In genomic region chr15:80160570-80161156, GRCh38 we compare ENCODE assay signal across 8 cellular contexts. TPM values are rescaled to one million over a fixed set of nuclear protein-coding genes. Genes with fewer than 3 reads are reported as not detected.
A peak's percentile ranks its signal among the peaks of the same experiment; 100 is the strongest.
DNase-seq lines count a peak whose midpoint lies in the region; ATAC-seq, FAIRE-seq and TF ChIP-seq lines count a peak whose summit lies in the region.

No MANE protein-coding gene starts in this region.

- in situ Hi-C loops in ACHN (cut with HindIII; ENCODE audit: low pct_ligation_motif_present, low pct_unique_long_range_greater_than_20kb, low sequenced_read_pairs) = no loop called here

- TF ChIP-seq POLR2A in erythroblast (IDR thresholded peaks at IDR 0.05; ENCODE audit: low read length) = peak; percentile 41

- H3K9me3 Mint-ChIP-seq in natural killer cell treated with Interleukin-12 subunit alpha and Interleukin-12 subunit beta and Interleukin-15 and Interleukin-18, amount 100 ng/mL, for 72 hours = no peaks in the 10 kb centered on the region

- ATAC-seq in HG03095 (IDR thresholded peaks at IDR 0.05; ENCODE audit: unreplicated experiment) = peak; percentile 72
- ATAC-seq in natural killer cell treated with Interleukin-12 subunit alpha and Interleukin-12 subunit beta and Interleukin-15 and Interleukin-18, amount 100 ng/mL, for 72 hours = peak; percentile 90 to 92

- H3K4me1 Mint-ChIP-seq in natural killer cell treated with Interleukin-12 subunit alpha and Interleukin-12 subunit beta and Interleukin-15 and Interleukin-18, amount 100 ng/mL, for 72 hours (ENCODE audit: low read depth in 2 of 2) = peaks cover 20 to 26% of the 10 kb centered on the region in 2 donors

- peak overlapping the region; percentile 86 to 88 for H3K27ac Mint-ChIP-seq in natural killer cell treated with Interleukin-12 subunit alpha and Interleukin-12 subunit beta and Interleukin-15 and Interleukin-18, amount 100 ng/mL, for 72 hours

- H3K36me3 Mint-ChIP-seq in natural killer cell treated with Interleukin-12 subunit alpha and Interleukin-12 subunit beta and Interleukin-15 and Interleukin-18, amount 100 ng/mL, for 72 hours = peaks cover 22% of the 10 kb centered on the region

- no peaks in the 10 kb centered on the region for H3K27me3 Mint-ChIP-seq in natural killer cell treated with Interleukin-12 subunit alpha and Interleukin-12 subunit beta and Interleukin-15 and Interleukin-18, amount 100 ng/mL, for 72 hours

- peak; percentile 83 for FAIRE-seq in GM18507 (lab: Jason Lieb, UNC)

- peak overlapping the region; percentile 74 for H3K4me3 Mint-ChIP-seq in natural killer cell treated with Interleukin-12 subunit alpha and Interleukin-12 subunit beta and Interleukin-15 and Interleukin-18, amount 100 ng/mL, for 72 hours

- peak; percentile 87 for DNase-seq in ACHN
- DNase-seq in GM18507 (ENCODE audit: extremely low spot score, insufficient read length, low read depth) = no peak
- peak; percentile 97 for DNase-seq in SKM-1 treated with dmso at 0.1 percent for 144 hours (lab: John Stamatoyannopoulos, UW; ENCODE audit: unreplicated experiment)
- DNase-seq in erythroblast (lab: John Stamatoyannopoulos, UW) = peak; percentile 84 to 88
- peak; percentile 78 for DNase-seq in natural killer cell treated with Interleukin-12 subunit alpha and Interleukin-12 subunit beta and Interleukin-15 and Interleukin-18, amount 100 ng/mL, for 72 hours (ENCODE audit: low spot score)
- no peak for DNase-seq in cerebellum (ENCODE audit: low spot score)
- no peak for DNase-seq in COLO668 (lab: John Stamatoyannopoulos, UW; ENCODE audit: unreplicated experiment)

RNA-seq across cellular contexts. Expression of gene FAH, which starts 7.9 kb away (rescaled TPM):
- total RNA-seq in natural killer cell treated with Interleukin-12 subunit alpha and Interleukin-12 subunit beta and Interleukin-15 and Interleukin-18, amount 100 ng/mL, for 72 hours = 100 to 1,000 TPM in 1 of 2 donors, 10 to 100 TPM in 1; 63.6 to 103 TPM
- 9.9 TPM for total RNA-seq in cerebellum

Comparison
In these comparisons a context has a peak if more than half of its experiments do, and no peak if none do; other contexts are left out.
1. DNase-seq: peak in ACHN (single experiment), SKM-1 treated with dmso at 0.1 percent for 144 hours (single experiment), erythroblast (2 of 2) and natural killer cell treated with Interleukin-12 subunit alpha and Interleukin-12 subunit beta and Interleukin-15 and Interleukin-18, amount 100 ng/mL, for 72 hours (single experiment); none in GM18507 (single experiment), cerebellum (single experiment) and COLO668 (single experiment).